In genomic region chr3:108406661-108407206, GRCh38 we compare ENCODE assay signal across 9 cellular contexts.
DNase-seq lines count a peak whose midpoint lies in the region; ATAC-seq and TF ChIP-seq lines count a peak whose summit lies in the region.
"Had no signal": no experiment of that assay in that cellular context is flagged by ENCODE, and none has a peak within 500 bp of the region (broad histone marks: within the 10 kb centered on the region; RNA-seq: fewer than 3 reads in every experiment).

No MANE protein-coding gene starts in this region.

- no peak overlapping the region for H3K9ac ChIP-seq in duodenal mucosa (ENCODE audit: low read depth in 1 of 2, low read length in 2 of 2)

- no peaks in the 10 kb centered on the region for H3K9me3 Mint-ChIP-seq in activated CD4-positive, alpha-beta T cell treated with anti-CD3 and anti-CD28 coated beads, Interleukin-2, amount 10 ng/mL, durations not matched to agents 7 days and 5 days
- no peaks in the 10 kb centered on the region for H3K9me3 Mint-ChIP-seq in GM23338

- no peak overlapping the region for H3K27ac Mint-ChIP-seq in activated CD4-positive, alpha-beta T cell treated with anti-CD3 and anti-CD28 coated beads, Interleukin-2, amount 10 ng/mL, durations not matched to agents 7 days and 5 days
- H3K27ac Mint-ChIP-seq in GM23338: no peak overlapping the region

- H3K9me2 ChIP-seq in GM23338 (ENCODE audit: insufficient read depth): peaks cover 4% of the 10 kb centered on the region

- H3K79me2 ChIP-seq in GM23338 (replicated peaks; ENCODE audit: insufficient read depth): no peaks in the 10 kb centered on the region

- peaks cover 5% of the 10 kb centered on the region for H3K27me3 Mint-ChIP-seq in activated CD4-positive, alpha-beta T cell treated with anti-CD3 and anti-CD28 coated beads, Interleukin-2, amount 10 ng/mL, durations not matched to agents 7 days and 5 days
- H3K27me3 Mint-ChIP-seq in GM23338 (ENCODE audit: insufficient read depth, low read depth, poor library complexity): no peaks in the 10 kb centered on the region

- H3K27ac ChIP-seq in GM23338 (ENCODE audit: low read depth): no peak overlapping the region
- H3K27ac ChIP-seq in duodenal mucosa (ENCODE audit: low read depth, low read length): peak overlapping the region; percentile 17
- no peak overlapping the region for H3K27ac ChIP-seq in lung (ENCODE audit: low read depth in 1 of 2, low read length in 1 of 2)
- H3K27ac ChIP-seq: gastrocnemius medialis had no signal

- 47 to 74% methylated on average over 7 of the region's 7 CpGs for WGBS in lung, 2 donors

- in situ Hi-C loops in KBM-7 (cut with MboI; ENCODE audit: low pct_unique_long_range_greater_than_20kb, low sequenced_read_pairs): no loop called here

- no peaks in the 10 kb centered on the region for H4K20me1 ChIP-seq in GM23338 (replicated peaks; ENCODE audit: insufficient read depth)

- ATAC-seq in GM23338 (peak; percentile 84), lung (ENCODE audit: insufficient read depth, low FRiP score) (no peak)

- H3K36me3 Mint-ChIP-seq in activated CD4-positive, alpha-beta T cell treated with anti-CD3 and anti-CD28 coated beads, Interleukin-2, amount 10 ng/mL, durations not matched to agents 7 days and 5 days (ENCODE audit: low read depth): no peaks in the 10 kb centered on the region
- no peaks in the 10 kb centered on the region for H3K36me3 Mint-ChIP-seq in GM23338 (ENCODE audit: low read depth)

- CTCF ChIA-PET in activated CD4-positive, alpha-beta T cell treated with anti-CD3 and anti-CD28 coated beads, Interleukin-2, amount 10 ng/mL, durations not matched to agents 7 days and 5 days (lab: Charles Lee): interaction anchor here (0.9 to 1.7 kb wide), 3 partner anchors 12 to 253 kb away, joined by 3 to 6 read pairs (median 3); no protein-coding TSS in a partner anchor

- H3K4me1 Mint-ChIP-seq in activated CD4-positive, alpha-beta T cell treated with anti-CD3 and anti-CD28 coated beads, Interleukin-2, amount 10 ng/mL, durations not matched to agents 7 days and 5 days: peaks cover 14% of the 10 kb centered on the region
- peaks cover 26% of the 10 kb centered on the region for H3K4me1 Mint-ChIP-seq in GM23338

- H3K9me3 ChIP-seq in duodenal mucosa (ENCODE audit: control insufficient read depth in 1 of 2, low read length in 2 of 2) (no peaks in the 10 kb centered on the region), lung (ENCODE audit: control insufficient read depth in 2 of 2, insufficient read depth in 1 of 2, low read length in 1 of 2) (no peaks in the 10 kb centered on the region)
- H3K9me3 ChIP-seq: gastrocnemius medialis had no signal

- POLR2A ChIA-PET in activated CD4-positive, alpha-beta T cell treated with anti-CD3 and anti-CD28 coated beads, Interleukin-2, amount 10 ng/mL, durations not matched to agents 7 days and 5 days (lab: Charles Lee): no interaction called here

- no peak overlapping the region for H3K4me2 ChIP-seq in GM23338

- no peak overlapping the region for H3K4me3 ChIP-seq in GM23338
- H3K4me3 ChIP-seq in duodenal mucosa (ENCODE audit: low read depth in 1 of 2, low read length in 2 of 2): no peak overlapping the region
- H3K4me3 ChIP-seq in lung: no peak overlapping the region
- H3K4me3 ChIP-seq: gastrocnemius medialis had no signal

- H3F3A ChIP-seq in GM23338 (replicated peaks; ENCODE audit: low read depth): no peaks in the 10 kb centered on the region

- no peak overlapping the region for H3K4me3 Mint-ChIP-seq in activated CD4-positive, alpha-beta T cell treated with anti-CD3 and anti-CD28 coated beads, Interleukin-2, amount 10 ng/mL, durations not matched to agents 7 days and 5 days
- no peak overlapping the region for H3K4me3 Mint-ChIP-seq in GM23338

- TF ChIP-seq CTCF in GM23338 (conservative IDR thresholded peaks at IDR 0.05; ENCODE audit: low read depth in 2 of 2) (peak; percentile 65 to 67), lung (IDR thresholded peaks at IDR 0.05; ENCODE audit: control extremely low read depth, extremely low read depth) (peak; percentile 51)

- peak; percentile 62 for DNase-seq in activated CD4-positive, alpha-beta T cell treated with anti-CD3 and anti-CD28 coated beads, Interleukin-2, amount 10 ng/mL, durations not matched to agents 7 days and 5 days
- no peak for DNase-seq in activated CD4-positive, alpha-beta T cell treated with anti-CD3 and anti-CD28 coated beads for 1 hour
- DNase-seq in GM23338 (ENCODE audit: low spot score) (peak; percentile 62), KBM-7 (peak; percentile 89), RKO (ENCODE audit: low spot score) (peak; percentile 85), lung (ENCODE audit: low spot score) (no peak)
- DNase-seq in activated CD4-positive, CD25-positive, alpha-beta regulatory T cell (lab: John Stamatoyannopoulos, UW): no peak
- DNase-seq: gastrocnemius medialis had no signal

- no peaks in the 10 kb centered on the region for H3K27me3 ChIP-seq in GM23338 (ENCODE audit: insufficient read depth)
- no peaks in the 10 kb centered on the region for H3K27me3 ChIP-seq in duodenal mucosa (ENCODE audit: control insufficient read depth in 1 of 2, insufficient read depth in 2 of 2, low read length in 2 of 2)
- H3K27me3 ChIP-seq in lung (ENCODE audit: control insufficient read depth, insufficient read depth): no peaks in the 10 kb centered on the region
- H3K27me3 ChIP-seq: gastrocnemius medialis had no signal

- peak overlapping the region; percentile 81 for H2AFZ ChIP-seq in GM23338

- H3K4me1 ChIP-seq in GM23338 (ENCODE audit: insufficient read depth): 0 out of 2 replicates have a peak, but pooled peaks cover 11% of the 10 kb centered on the region
- peaks cover 28 to 45% of the 10 kb centered on the region in 2 donors for H3K4me1 ChIP-seq in duodenal mucosa (ENCODE audit: control insufficient read depth in 1 of 2, insufficient read depth in 2 of 2, low read length in 2 of 2)
- no peaks in the 10 kb centered on the region for H3K4me1 ChIP-seq in lung (ENCODE audit: control insufficient read depth in 2 of 2, insufficient read depth in 2 of 2, low read length in 2 of 2)
- H3K4me1 ChIP-seq: gastrocnemius medialis had no signal

- H3K36me3 ChIP-seq in GM23338 (ENCODE audit: insufficient read depth) (no peaks in the 10 kb centered on the region), duodenal mucosa (ENCODE audit: control insufficient read depth in 1 of 2, insufficient read depth in 2 of 2, low read length in 2 of 2) (no peaks in the 10 kb centered on the region), lung (ENCODE audit: control insufficient read depth in 2 of 2, insufficient read depth in 2 of 2, low read length in 2 of 2) (no peaks in the 10 kb centered on the region)
- H3K36me3 ChIP-seq: gastrocnemius medialis had no signal

TF ChIP-seq in GM23338, 12 proteins besides CTCF, POLR2A, EP300 and RAD21 (continues in another document):
- TF ChIP-seq JUNB (IDR thresholded peaks at IDR 0.05; ENCODE audit: unreplicated experiment) (no peak), ZNF331 (CRISPR knock-in tag; IDR thresholded peaks at IDR 0.05; ENCODE audit: low read depth) (no peak)

Comparison
In these comparisons a context has a peak if more than half of its experiments do, and no peak if none do; other contexts are left out.
1. DNase-seq: peak in activated CD4-positive, alpha-beta T cell treated with anti-CD3 and anti-CD28 coated beads, Interleukin-2, amount 10 ng/mL, durations not matched to agents 7 days and 5 days (single experiment), GM23338 (single experiment), KBM-7 (single experiment) and RKO (single experiment); none in activated CD4-positive, alpha-beta T cell treated with anti-CD3 and anti-CD28 coated beads for 1 hour (single experiment), lung (single experiment) and activated CD4-positive, CD25-positive, alpha-beta regulatory T cell (0 of 4).